ENCODE assay signal across 8 cellular contexts in genomic region chr2:199463708-199464613, GRCh38. TPM values are rescaled to one million over a fixed set of nuclear protein-coding genes. Genes with fewer than 3 reads are reported as not detected.
A peak's percentile ranks its signal among the peaks of the same experiment; 100 is the strongest.
DNase-seq lines count a peak whose midpoint lies in the region; ATAC-seq, FAIRE-seq and TF ChIP-seq lines count a peak whose summit lies in the region.

No MANE protein-coding gene starts in this region.

- H3K9me1 ChIP-seq in keratinocyte (ENCODE audit: control insufficient read depth, extremely low read depth, insufficient read depth, low read length), result no peaks in the 10 kb centered on the region

- H3K9me3 ChIP-seq in SK-N-SH (no peaks in the 10 kb centered on the region), keratinocyte (ENCODE audit: control insufficient read depth, low read depth, low read length) (no peaks in the 10 kb centered on the region), stomach smooth muscle (ENCODE audit: control insufficient read depth in 2 of 2, low read length in 2 of 2) (no peaks in the 10 kb centered on the region), body of pancreas (no peaks in the 10 kb centered on the region)

- POLR2A ChIA-PET in SK-N-SH (lab: Yijun Ruan, JAX), result interaction anchor here (0.6 kb wide), 1 partner anchor 1129 kb away, joined by 3 read pairs; no protein-coding TSS in a partner anchor
- POLR2A ChIA-PET in activated naive CD8-positive, alpha-beta T cell treated with anti-CD3 and anti-CD28 coated beads, Interleukin-2, amount 10 ng/mL, durations not matched to agents 7 days and 5 days (lab: Charles Lee), result no interaction called here

- no peak for TF ChIP-seq RAD21 in SK-N-SH (IDR thresholded peaks at IDR 0.05; ENCODE audit: low read length)

- peaks cover 0 to 8% of the 10 kb centered on the region in 2 experiments; a peak in 1 of 4 replicates for H3K4me1 ChIP-seq in SK-N-SH (ENCODE audit: control insufficient read depth in 1 of 2, insufficient read depth in 2 of 2, low read depth in 1 of 2, low read length in 1 of 2)
- H3K4me1 ChIP-seq in keratinocyte (ENCODE audit: control insufficient read depth, extremely low read depth, insufficient read depth, low read length), result peaks cover 9% of the 10 kb centered on the region
- H3K4me1 ChIP-seq in stomach smooth muscle (ENCODE audit: control insufficient read depth, insufficient read depth, low read length), result peaks cover 38% of the 10 kb centered on the region
- H3K4me1 ChIP-seq in body of pancreas, result peaks cover 34% of the 10 kb centered on the region

- H3K9me2 ChIP-seq in SK-N-SH, result no peaks in the 10 kb centered on the region

- H3K4me3 ChIP-seq in SK-N-SH (ENCODE audit: low read depth in 2 of 2, low read length in 1 of 2), result peak overlapping the region in 1 of 2 experiments; percentile 61; a peak in 2 of 4 replicates
- H3K4me3 ChIP-seq in keratinocyte (ENCODE audit: control insufficient read depth in 2 of 3, extremely low read depth in 1 of 3, insufficient read depth in 2 of 3, low read depth in 1 of 3, low read length in 3 of 3), result peak overlapping the region; percentile 49 to 65 (median 57)
- peak overlapping the region; percentile 46 to 67 for H3K4me3 ChIP-seq in stomach smooth muscle (ENCODE audit: low read length in 2 of 2)
- H3K4me3 ChIP-seq in body of pancreas, result peak overlapping the region in 1 of 2 donors; percentile 43

- CTCF ChIA-PET in SK-N-SH (lab: Yijun Ruan, JAX), result interaction anchor here (1.0 to 3.4 kb wide), 9 partner anchors 11 to 1149 kb away, joined by 3 to 12 read pairs (median 4); no protein-coding TSS in a partner anchor

- H3K79me2 ChIP-seq in SK-N-SH (ENCODE audit: insufficient read depth) (no peaks in the 10 kb centered on the region), keratinocyte (ENCODE audit: control insufficient read depth, insufficient read depth, low read length) (no peaks in the 10 kb centered on the region)

- H3K36me3 ChIP-seq in SK-N-SH (replicated peaks in 1 of 2; ENCODE audit: control insufficient read depth in 1 of 2, insufficient read depth in 2 of 2, low read length in 1 of 2) (no peaks in the 10 kb centered on the region), keratinocyte (ENCODE audit: control insufficient read depth in 2 of 2, extremely low read depth in 1 of 2, insufficient read depth in 2 of 2, low read length in 2 of 2) (no peaks in the 10 kb centered on the region), stomach smooth muscle (ENCODE audit: control insufficient read depth in 2 of 2, insufficient read depth in 2 of 2, low read length in 2 of 2) (no peaks in the 10 kb centered on the region), body of pancreas (replicated peaks in 1 of 2; ENCODE audit: insufficient read depth in 1 of 2, low read depth in 2 of 2) (no peaks in the 10 kb centered on the region)

- H3K27ac ChIP-seq in SK-N-SH (ENCODE audit: low read depth in 2 of 2, low read length in 1 of 2), result no peak overlapping the region
- H3K27ac ChIP-seq in keratinocyte (ENCODE audit: control insufficient read depth, insufficient read depth, low read length), result no peak overlapping the region
- H3K27ac ChIP-seq in stomach smooth muscle (ENCODE audit: low read length), result no peak overlapping the region
- no peak overlapping the region for H3K27ac ChIP-seq in body of pancreas

- peaks cover 2% of the 10 kb centered on the region for H3K36me3 Mint-ChIP-seq in activated naive CD8-positive, alpha-beta T cell treated with anti-CD3 and anti-CD28 coated beads, Interleukin-2, amount 10 ng/mL, durations not matched to agents 7 days and 5 days

- peaks cover 83% of the 10 kb centered on the region for H3K27me3 Mint-ChIP-seq in activated naive CD8-positive, alpha-beta T cell treated with anti-CD3 and anti-CD28 coated beads, Interleukin-2, amount 10 ng/mL, durations not matched to agents 7 days and 5 days

- no peak for FAIRE-seq in keratinocyte (lab: Jason Lieb, UNC)

- H3K9me3 Mint-ChIP-seq in activated naive CD8-positive, alpha-beta T cell treated with anti-CD3 and anti-CD28 coated beads, Interleukin-2, amount 10 ng/mL, durations not matched to agents 7 days and 5 days, result peaks cover 2% of the 10 kb centered on the region

- TF ChIP-seq POLR2A in body of pancreas (IDR thresholded peaks at IDR 0.05), result no peak

- H3K27ac Mint-ChIP-seq in activated naive CD8-positive, alpha-beta T cell treated with anti-CD3 and anti-CD28 coated beads, Interleukin-2, amount 10 ng/mL, durations not matched to agents 7 days and 5 days, result peak overlapping the region; percentile 38

- 35% methylated on average over 48 of the region's 66 CpGs for WGBS in SK-N-SH (ENCODE audit: low lambda C conversion rate)
- 6 to 10% methylated on average over 35 to 63 of the region's 66 CpGs for WGBS in body of pancreas, 2 donors

- peak overlapping the region; percentile 39 for H3K4me3 Mint-ChIP-seq in activated naive CD8-positive, alpha-beta T cell treated with anti-CD3 and anti-CD28 coated beads, Interleukin-2, amount 10 ng/mL, durations not matched to agents 7 days and 5 days

- no peaks in the 10 kb centered on the region for H4K20me1 ChIP-seq in SK-N-SH (ENCODE audit: insufficient read depth)
- no peaks in the 10 kb centered on the region for H4K20me1 ChIP-seq in keratinocyte (ENCODE audit: control insufficient read depth, extremely low read depth, insufficient read depth, low read length)

- no peak for TF ChIP-seq EP300 in SK-N-SH (IDR thresholded peaks at IDR 0.05; ENCODE audit: borderline replicate concordance in 1 of 2, low read depth in 1 of 2, low read length in 1 of 2)

- DNase-seq in SK-N-SH (peak; percentile 33), keratinocyte (ENCODE audit: low read depth, low spot score) (no peak), body of pancreas (no peak), ureter (ENCODE audit: low spot score) (no peak)
- DNase-seq in activated naive CD8-positive, alpha-beta T cell treated with anti-CD3 and anti-CD28 coated beads, Interleukin-2, amount 10 ng/mL, durations not matched to agents 7 days and 5 days, result peak; percentile 40

- ATAC-seq in SK-N-SH treated with all-trans-retinoic acid at 6 μM for 48 hours, result no peak
- no peak for ATAC-seq in activated naive CD8-positive, alpha-beta T cell treated with anti-CD3 and anti-CD28 coated beads, Interleukin-2, amount 10 ng/mL, durations not matched to agents 7 days and 5 days (ENCODE audit: low read depth)
- no peak for ATAC-seq in body of pancreas
- ATAC-seq in GM21515 (IDR thresholded peaks at IDR 0.05; ENCODE audit: unreplicated experiment), result no peak

- no peak overlapping the region for H3K9ac ChIP-seq in SK-N-SH
- no peak overlapping the region for H3K9ac ChIP-seq in keratinocyte (ENCODE audit: control insufficient read depth, extremely low read depth, insufficient read depth, low read length)
- H3K9ac ChIP-seq in stomach smooth muscle (ENCODE audit: low read length in 2 of 2), result peak overlapping the region in 1 of 2 donors; percentile 13

- TF ChIP-seq CTCF in SK-N-SH (IDR thresholded peaks at IDR 0.05) (peak; percentile 4; the same call in 1 of the 2 replicates), keratinocyte (optimal IDR thresholded peaks at IDR 0.05 in 1 of 3, IDR thresholded peaks at IDR 0.05 in 1 of 3, conservative IDR thresholded peaks at IDR 0.05 in 1 of 3; ENCODE audit: extremely low read depth in 1 of 3, insufficient read depth in 2 of 3, low read length in 3 of 3) (peak in 1 of 3 experiments; percentile 0), body of pancreas (IDR thresholded peaks at IDR 0.05) (peak in 1 of 7 experiments; percentile 2)

- peaks cover 8% of the 10 kb centered on the region for H3F3A ChIP-seq in SK-N-SH (replicated peaks; ENCODE audit: insufficient read depth)

- intact Hi-C loops in body of pancreas (cut with DNase I), result no loop called here

- H3K4me2 ChIP-seq in SK-N-SH (peak overlapping the region; percentile 74), keratinocyte (ENCODE audit: control insufficient read depth, extremely low read depth, insufficient read depth, low read depth, low read length) (peak overlapping the region; percentile 78)

- H3K4me1 Mint-ChIP-seq in activated naive CD8-positive, alpha-beta T cell treated with anti-CD3 and anti-CD28 coated beads, Interleukin-2, amount 10 ng/mL, durations not matched to agents 7 days and 5 days, result peaks cover 20% of the 10 kb centered on the region

- dilution Hi-C loops in keratinocyte (cut with MboI; ENCODE audit: extremely low pct_ligation_motif_present, low sequenced_read_pairs), result no loop called here

- H2AFZ ChIP-seq in SK-N-SH (ENCODE audit: low read depth) (peak overlapping the region; percentile 38; the same call in 1 of the 2 replicates), keratinocyte (ENCODE audit: control insufficient read depth, low read length) (no peak overlapping the region)

- H3K27me3 ChIP-seq in SK-N-SH (ENCODE audit: insufficient read depth), result peaks cover 93% of the 10 kb centered on the region
- H3K27me3 ChIP-seq in keratinocyte (ENCODE audit: control insufficient read depth, extremely low read depth, insufficient read depth, low read length), result peaks cover 94% of the 10 kb centered on the region
- peaks cover 78 to 90% of the 10 kb centered on the region in 2 donors for H3K27me3 ChIP-seq in stomach smooth muscle (ENCODE audit: control insufficient read depth in 1 of 2, insufficient read depth in 2 of 2, low read length in 2 of 2)
- H3K27me3 ChIP-seq in body of pancreas, result peaks cover 4 to 60% of the 10 kb centered on the region in 2 donors

TF ChIP-seq in SK-N-SH, 30 proteins besides CTCF, POLR2A, EP300 and RAD21:
- TF ChIP-seq ELF1 (IDR thresholded peaks at IDR 0.05) (0 out of 2 replicates have a peak, but pooled peaks have one; percentile 1), MEF2A (IDR thresholded peaks at IDR 0.05; ENCODE audit: borderline replicate concordance, low read depth) (no peak)

RNA-seq across cellular contexts. Expression of gene SATB2, which starts 6.2 kb away (rescaled TPM):
- 0.06 and 0.13 TPM in 2 replicates for polyA plus RNA-seq in SK-N-SH (2012; rRNA removed)
- 0.10 and 0.17 TPM in 2 replicates for polyA plus RNA-seq in SK-N-SH (2012; cell fraction: cytosol; rRNA removed)
- 0.30 and 0.55 TPM in 2 replicates for polyA plus RNA-seq in SK-N-SH (2012; cell fraction: nucleus; rRNA removed)
- total RNA-seq in activated naive CD8-positive, alpha-beta T cell treated with anti-CD3 and anti-CD28 coated beads, Interleukin-2, amount 10 ng/mL, durations not matched to agents 7 days and 5 days, result under 1 TPM; 0.06 to 0.11 TPM
- polyA plus RNA-seq in keratinocyte, result 1.4 to 1.5 TPM (median 1.4 TPM) in 3 replicates
- 1.5 TPM for polyA plus RNA-seq in keratinocyte (2011; ENCODE audit: low read depth)
- 1.0 and 1.3 TPM in 2 replicates for polyA plus RNA-seq in keratinocyte (2011; cell fraction: cytosol; rRNA removed)
- 6.7 and 10.4 TPM in 2 replicates for polyA plus RNA-seq in keratinocyte (2011; cell fraction: nucleus; rRNA removed)
- 1.4 and 1.9 TPM in 2 replicates for polyA plus RNA-seq in keratinocyte (2012; ENCODE audit: low replicate concordance)
- polyA minus RNA-seq in keratinocyte, result 2.0 to 12.3 TPM (median 6.1 TPM) in 3 replicates
- 3.1 TPM for polyA minus RNA-seq in keratinocyte (2011; cell fraction: cytosol; rRNA and poly(A)+ RNA removed)
- polyA minus RNA-seq in keratinocyte (2011; cell fraction: nucleus; rRNA and poly(A)+ RNA removed), result 6.9 and 15.8 TPM in 2 replicates
- 1 to 10 TPM; 2.6 to 4.3 TPM for total RNA-seq in body of pancreas
- total RNA-seq in ureter, result 2.7 TPM

Comparison
In these comparisons a context has a peak if more than half of its experiments do, and no peak if none do; other contexts are left out.
1. DNase-seq: peak in SK-N-SH (single experiment) and activated naive CD8-positive, alpha-beta T cell treated with anti-CD3 and anti-CD28 coated beads, Interleukin-2, amount 10 ng/mL, durations not matched to agents 7 days and 5 days (single experiment); none in keratinocyte (single experiment), body of pancreas (0 of 4) and ureter (single experiment).